23 cellular contexts compared by ENCODE assay signal in the genomic region with DNA sequence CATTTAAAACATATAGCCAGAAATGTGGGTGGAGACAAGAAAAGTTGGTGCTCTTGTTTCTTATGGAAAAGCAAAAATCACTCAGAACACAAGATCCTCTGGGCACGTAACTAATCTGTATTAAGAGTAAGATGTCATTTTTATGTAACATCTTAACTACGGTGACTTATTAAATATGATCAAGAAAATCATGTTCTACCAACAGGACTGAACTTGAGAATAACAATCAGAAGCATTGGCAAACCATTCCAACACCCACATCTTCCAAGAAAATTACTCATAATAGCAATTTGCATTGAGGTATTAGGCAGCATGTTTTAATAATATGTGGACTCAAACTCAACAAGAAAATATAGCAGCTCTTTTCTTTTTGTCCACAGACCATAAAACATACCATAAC. TPM values are rescaled to one million over a fixed set of nuclear protein-coding genes. Genes with fewer than 3 reads are reported as not detected.
"Had no signal": no experiment of that assay in that cellular context is flagged by ENCODE, and none has a peak within 500 bp of the region (broad histone marks: within the 10 kb centered on the region; RNA-seq: fewer than 3 reads in every experiment).

No MANE protein-coding gene starts in this region.

- H3K27me3 ChIP-seq: ovary, right atrium auricular region, right lobe of liver, stomach, testis, thyroid gland, transverse colon, upper lobe of left lung, vagina had no signal

- H3K27ac ChIP-seq: left ventricle myocardium inferior, ovary, right atrium auricular region, right lobe of liver, stomach, testis, thyroid gland, transverse colon, upper lobe of left lung, vagina had no signal

- H3K4me3 ChIP-seq: left ventricle myocardium inferior, lung, mucosa of descending colon, ovary, right atrium auricular region, right lobe of liver, stomach, testis, thyroid gland, transverse colon, upper lobe of left lung, vagina had no signal

- H3K9me3 ChIP-seq: left ventricle myocardium inferior, mucosa of descending colon, ovary, right atrium auricular region, right lobe of liver, stomach, testis, thyroid gland, transverse colon, upper lobe of left lung, vagina had no signal

- H3K4me1 ChIP-seq: right lobe of liver, testis, thyroid gland, transverse colon, vagina had no signal

- ATAC-seq: mucosa of descending colon; naive thymus-derived CD4-positive, alpha-beta T cell; natural killer cell treated with Interleukin-12 subunit alpha and Interleukin-12 subunit beta and Interleukin-15 and Interleukin-18, amount 100 ng/mL, for 72 hours; right lobe of liver; stimulated activated naive B cell treated with anti-CD40 and anti-IgM and Interleukin-4, amounts not matched to agents 10 μg/mL and 1 μg/mL and 100 μg/mL, for 72 hours; stimulated activated naive CD8-positive, alpha-beta T cell treated with anti-CD3 and anti-CD28 coated beads, Interleukin-15, Interleukin-2, amounts not matched to agents 100 U/mL and 50 U/mL, for 24 hours had no signal

- DNase-seq: hypothalamus; immature natural killer cell; left ventricle myocardium inferior; midbrain; mucosa of descending colon; naive thymus-derived CD4-positive, alpha-beta T cell; ovary; right lobe of liver; stimulated activated CD4-positive, alpha-beta T cell treated with anti-CD3 and anti-CD28 coated beads, Interleukin-12 subunit alpha, Interleukin-12 subunit beta, amount 100 ng/mL, for 4 hours; stimulated activated CD4-positive, alpha-beta T cell treated with anti-CD3 and anti-CD28 coated beads, Interleukin-15, amount 100 ng/mL, for 24 hours; stimulated activated CD4-positive, alpha-beta T cell treated with anti-CD3 and anti-CD28 coated beads, Interleukin-2, amount 100 ng/mL, for 24 hours; stimulated activated CD4-positive, alpha-beta T cell treated with anti-CD3 and anti-CD28 coated beads, Interleukin-4, amount 100 ng/mL, for 1 hour; stimulated activated naive B cell treated with anti-CD40 and anti-IgM and Interleukin-4, amounts not matched to agents 10 μg/mL and 1 μg/mL and 100 μg/mL, for 72 hours; stimulated activated naive CD8-positive, alpha-beta T cell treated with anti-CD3 and anti-CD28 coated beads, Interleukin-15, Interleukin-2, amounts not matched to agents 100 U/mL and 50 U/mL, for 24 hours; stomach; testis; thyroid gland; transverse colon; upper lobe of left lung had no signal

- H3K36me3 ChIP-seq: left ventricle myocardium inferior, ovary, right atrium auricular region, right lobe of liver, stomach, thyroid gland, transverse colon, upper lobe of left lung, vagina had no signal

RNA-seq across cellular contexts. Expression of a gene that starts 21.6 kb away (rescaled TPM):
- total RNA-seq: natural killer cell treated with Interleukin-12 subunit alpha and Interleukin-12 subunit beta and Interleukin-15 and Interleukin-18, amount 100 ng/mL, for 72 hours had no signal
- polyA plus RNA-seq: immature natural killer cell had no signal
